18 cellular contexts compared by ENCODE assay signal in genomic region chr2:162017233-162017632, GRCh38.
"Had no signal": no experiment of that assay in that cellular context is flagged by ENCODE, and none has a peak within 500 bp of the region (broad histone marks: within the 10 kb centered on the region; RNA-seq: fewer than 3 reads in every experiment).

No MANE protein-coding gene starts in this region.

- H3K9ac ChIP-seq: parathyroid adenoma had no signal

- H3K27me3 ChIP-seq: dorsolateral prefrontal cortex, upper lobe of left lung had no signal

- H3K4me2 ChIP-seq: smooth muscle cell had no signal

- H3K9me3 ChIP-seq: mucosa of descending colon, thoracic aorta, upper lobe of left lung had no signal

- H3K36me3 ChIP-seq: thoracic aorta, upper lobe of left lung had no signal

- H3K4me3 ChIP-seq: dorsolateral prefrontal cortex, mucosa of descending colon, smooth muscle cell, thoracic aorta, upper lobe of left lung had no signal

- DNase-seq: activated CD4-positive, alpha-beta T cell treated with anti-CD3 and anti-CD28 coated beads, Interleukin-2, amount 50 U/mL, for 1 hour; activated gamma-delta T cell treated with Interleukin-2 at 50 U/mL for 16 hours; activated T-cell treated with anti-CD3 and anti-CD28 coated beads, Interleukin-2, amount 50 U/mL, for 4 hours; caudate nucleus; dorsolateral prefrontal cortex; mucosa of descending colon; naive B cell; stimulated activated CD4-positive, alpha-beta T cell treated with anti-CD3 and anti-CD28 coated beads, Interleukin-4, amount 100 ng/mL, for 24 hours; stimulated activated naive B cell treated with anti-CD40 and anti-IgM and Interleukin-4, amounts not matched to agents 10 μg/mL and 1 μg/mL and 100 μg/mL, for 72 hours; T-helper 9 cell had no signal

- H3K4me3 Mint-ChIP-seq: activated T-cell treated with anti-CD3 and anti-CD28 coated beads, Interleukin-2, amount 50 U/mL, for 4 hours; memory B cell; naive B cell; stimulated activated naive B cell treated with anti-CD40 and anti-IgM and Interleukin-4, amounts not matched to agents 10 μg/mL and 1 μg/mL and 100 μg/mL, for 72 hours had no signal

- H3K36me3 Mint-ChIP-seq: brain; memory B cell; naive B cell; stimulated activated naive B cell treated with anti-CD40 and anti-IgM and Interleukin-4, amounts not matched to agents 10 μg/mL and 1 μg/mL and 100 μg/mL, for 72 hours had no signal

- ATAC-seq: activated T-cell treated with anti-CD3 and anti-CD28 coated beads, Interleukin-2, amount 50 U/mL, for 4 hours; mucosa of descending colon; sciatic nerve; stimulated activated naive B cell treated with anti-CD40 and anti-IgM and Interleukin-4, amounts not matched to agents 10 μg/mL and 1 μg/mL and 100 μg/mL, for 72 hours had no signal

- H3K27ac Mint-ChIP-seq: activated naive CD4-positive, alpha-beta T cell treated with anti-CD3 and anti-CD28 coated beads, Interleukin-2, amount 50 U/mL, for 72 hours; memory B cell; stimulated activated naive B cell treated with anti-CD40 and anti-IgM and Interleukin-4, amounts not matched to agents 10 μg/mL and 1 μg/mL and 100 μg/mL, for 72 hours had no signal

- H3K9me3 Mint-ChIP-seq: activated T-cell treated with anti-CD3 and anti-CD28 coated beads, Interleukin-2, amount 50 U/mL, for 4 hours; brain; memory B cell; naive B cell; stimulated activated naive B cell treated with anti-CD40 and anti-IgM and Interleukin-4, amounts not matched to agents 10 μg/mL and 1 μg/mL and 100 μg/mL, for 72 hours had no signal

- H3K79me2 ChIP-seq: parathyroid adenoma had no signal

- H3K27me3 Mint-ChIP-seq: brain had no signal

- H3K27ac ChIP-seq: parathyroid adenoma, thoracic aorta, upper lobe of left lung had no signal

- H2AFZ ChIP-seq: parathyroid adenoma had no signal
